ENCODE assay signal across 19 cellular contexts in genomic region chr15:33138000-33138399, GRCh38. TPM values are rescaled to one million over a fixed set of nuclear protein-coding genes. Genes with fewer than 3 reads are reported as not detected.
A peak's percentile ranks its signal among the peaks of the same experiment; 100 is the strongest.
DNase-seq lines count a peak whose midpoint lies in the region; ATAC-seq and TF ChIP-seq lines count a peak whose summit lies in the region.
"Had no signal": no experiment of that assay in that cellular context is flagged by ENCODE, and none has a peak within 500 bp of the region (broad histone marks: within the 10 kb centered on the region; RNA-seq: fewer than 3 reads in every experiment).

No MANE protein-coding gene starts in this region.

- H3K9me3 ChIP-seq in endocrine pancreas (ENCODE audit: control insufficient read depth, low read length) (no peaks in the 10 kb centered on the region), prostate gland (no peaks in the 10 kb centered on the region)
- H3K9me3 ChIP-seq: BE2C had no signal

- ATAC-seq in GM19397 (IDR thresholded peaks at IDR 0.05; ENCODE audit: unreplicated experiment): no peak
- ATAC-seq: Panc1 had no signal

- H3K4me3 ChIP-seq in endocrine pancreas (ENCODE audit: control insufficient read depth, insufficient read depth, low read length) (peak overlapping the region; percentile 14), prostate gland (no peak overlapping the region)

- H3K36me3 ChIP-seq in endocrine pancreas (ENCODE audit: control insufficient read depth, insufficient read depth, low read length): no peaks in the 10 kb centered on the region
- H3K36me3 ChIP-seq in prostate gland: no peaks in the 10 kb centered on the region
- H3K36me3 ChIP-seq: BE2C had no signal

- intact Hi-C loops in prostate gland (cut with DNase I): loop anchor here (10.0 kb wide), 1 partner anchor 473 kb away; no protein-coding TSS in a partner anchor

- H3K27me3 ChIP-seq in endocrine pancreas (ENCODE audit: control insufficient read depth, insufficient read depth, low read length) (no peaks in the 10 kb centered on the region), prostate gland (replicated peaks; ENCODE audit: insufficient read depth) (no peaks in the 10 kb centered on the region)
- H3K27me3 ChIP-seq: BE2C had no signal

- DNase-seq in COLO668 (lab: John Stamatoyannopoulos, UW; ENCODE audit: unreplicated experiment) (peak; percentile 9), ELR (ENCODE audit: low read depth) (peak; percentile 10), NCI-H524 treated with DMSO at 0.1 percent for 48 hours (lab: John Stamatoyannopoulos, UW) (peak; percentile 26), prostate gland (ENCODE audit: low spot score) (no peak)
- no peak for DNase-seq in stimulated activated CD4-positive, alpha-beta T cell treated with anti-CD3 and anti-CD28 coated beads, Interleukin-4, amount 100 ng/mL, for 1 hour
- no peak for DNase-seq in effector CD8-positive, alpha-beta T cell (lab: John Stamatoyannopoulos, UW)
- DNase-seq: CD4-positive, alpha-beta T cell; DMS79 treated with DMSO at 0.1 percent for 48 hours; GDM1; NCI-H1048; NCI-H1694 treated with DMSO at 0.1 percent for 48 hours; NCI-H748 treated with DMSO at 0.1 percent for 48 hours; T-helper 1 cell; T1000 had no signal

- no peak for TF ChIP-seq POLR2A in prostate gland (IDR thresholded peaks at IDR 0.05)

- no peak overlapping the region for H3K9ac ChIP-seq in endocrine pancreas (ENCODE audit: control insufficient read depth, insufficient read depth, low read length)
- H3K9ac ChIP-seq: KMS-11 had no signal

- H3K4me1 ChIP-seq in endocrine pancreas (ENCODE audit: control insufficient read depth, insufficient read depth, low read length): peaks cover 14% of the 10 kb centered on the region
- H3K4me1 ChIP-seq in prostate gland (replicated peaks): no peaks in the 10 kb centered on the region

- TF ChIP-seq CTCF in prostate gland (IDR thresholded peaks at IDR 0.05): no peak

- H3K27ac ChIP-seq in prostate gland: no peak overlapping the region
- H3K27ac ChIP-seq: KMS-11 had no signal

- 65% methylated on average over 3 of the region's 3 CpGs for WGBS in prostate gland

RNA-seq across cellular contexts. Expression of gene FMN1, which starts 56.5 kb away (rescaled TPM):
- total RNA-seq in prostate gland: 10 to 100 TPM in 1 of 2 donors, 1 to 10 TPM in 1; 7.1 to 32.5 TPM

Comparison
In these comparisons a context has a peak if more than half of its experiments do, and no peak if none do; other contexts are left out.
1. DNase-seq: peak in COLO668 (single experiment), ELR (single experiment) and NCI-H524 treated with DMSO at 0.1 percent for 48 hours (single experiment); none in prostate gland (single experiment), stimulated activated CD4-positive, alpha-beta T cell treated with anti-CD3 and anti-CD28 coated beads, Interleukin-4, amount 100 ng/mL, for 1 hour (single experiment) and effector CD8-positive, alpha-beta T cell (single experiment).